Comparison of ENCODE assay signal across 8 cellular contexts in the genomic region with DNA sequence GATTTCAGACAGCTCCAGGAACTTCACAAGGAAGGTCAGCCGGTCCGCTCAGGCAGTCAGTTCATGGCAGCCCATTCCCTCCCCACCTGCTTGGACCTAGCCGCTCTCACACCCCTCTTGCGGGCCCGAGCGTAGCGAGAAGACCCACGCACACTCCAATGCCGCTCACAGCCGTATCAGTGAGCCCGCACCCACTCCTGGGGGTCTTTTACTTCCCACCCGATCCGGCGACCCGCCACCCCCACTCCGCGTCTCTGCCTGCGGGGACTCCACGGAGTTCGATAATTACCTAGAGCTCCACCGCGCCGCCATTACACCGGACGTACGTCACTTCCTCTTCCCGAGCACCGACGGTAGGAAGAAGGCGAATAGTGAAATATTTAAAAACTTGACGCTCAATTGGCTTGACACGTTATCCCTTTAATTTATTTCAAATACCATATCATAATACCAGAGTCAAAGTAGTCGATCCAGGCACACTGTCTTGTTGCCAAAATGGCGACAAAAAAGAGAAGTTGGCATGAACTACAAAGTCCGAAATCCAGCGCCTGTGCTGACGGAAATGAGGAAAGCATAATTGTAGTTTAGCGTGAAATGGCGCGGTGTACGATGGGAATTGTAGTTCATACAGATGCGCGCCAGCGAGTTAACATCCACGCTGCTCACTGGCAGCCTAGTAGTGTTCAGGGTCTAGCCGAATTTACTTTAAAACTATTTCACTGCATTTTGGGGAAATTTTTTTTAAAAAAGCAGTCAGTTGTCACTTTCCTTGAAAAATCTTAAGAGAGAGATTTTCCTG. TPM values are rescaled to one million over a fixed set of nuclear protein-coding genes. Genes with fewer than 3 reads are reported as not detected.
DNase-seq lines count a peak whose midpoint lies in the region; ATAC-seq and TF ChIP-seq lines count a peak whose summit lies in the region.

CWC22 (minus strand) TSS at position 517 of the 799 bp plus-strand sequence. CDS start 13,956 bp downstream, outside the sequence.

- H3K4me1 Mint-ChIP-seq in activated T-helper 2 cell treated with anti-CD3 and anti-CD28 coated beads, Interferon-gamma antibody, Interleukin-2, Interleukin-4, amounts not matched to agents 10 μg/mL and 5 μg/mL and 100 μg/mL, durations not matched to agents 14 hours and 24 hours and 36 hours (ENCODE audit: low read depth) = peaks cover 18% of the 10 kb centered on the region
- peaks cover 19 to 48% (median 47%) of the 10 kb centered on the region in 4 donors for H3K4me1 Mint-ChIP-seq in naive thymus-derived CD8-positive, alpha-beta T cell

- POLR2A ChIA-PET in naive thymus-derived CD8-positive, alpha-beta T cell (lab: Charles Lee) = interaction anchor here (0.6 to 1.3 kb wide), 2 partner anchors 9 to 973 kb away, joined by 3 to 5 read pairs; partner anchors contain the start of gene UBE2E3

- no peaks in the 10 kb centered on the region for H3K9me3 ChIP-seq in RWPE2 (ENCODE audit: severe bottlenecking)

- peaks cover 11% of the 10 kb centered on the region for H3K4me1 ChIP-seq in RWPE2 (ENCODE audit: insufficient read depth, poor library complexity, severe bottlenecking)

- H3K4me3 Mint-ChIP-seq in activated T-helper 2 cell treated with anti-CD3 and anti-CD28 coated beads, Interferon-gamma antibody, Interleukin-2, Interleukin-4, amounts not matched to agents 10 μg/mL and 5 μg/mL and 100 μg/mL, durations not matched to agents 14 hours and 24 hours and 36 hours (ENCODE audit: low read depth) = peak within 1 kb of the TSS; percentile 98
- peak within 1 kb of the TSS; percentile 90 to 100 (median 96) for H3K4me3 Mint-ChIP-seq in naive thymus-derived CD8-positive, alpha-beta T cell

- TF ChIP-seq CTCF in RWPE2 (IDR thresholded peaks at IDR 0.05; ENCODE audit: poor library complexity, severe bottlenecking) (no peak), fibroblast of mammary gland (conservative IDR thresholded peaks at IDR 0.05; ENCODE audit: control insufficient read depth, insufficient read depth, low read depth, low read length) (no peak)

- H3K36me3 ChIP-seq in RWPE2 (ENCODE audit: low read depth) = no peaks in the 10 kb centered on the region; the same call in 1 of the 2 replicates

- H3K36me3 Mint-ChIP-seq in activated T-helper 2 cell treated with anti-CD3 and anti-CD28 coated beads, Interferon-gamma antibody, Interleukin-2, Interleukin-4, amounts not matched to agents 10 μg/mL and 5 μg/mL and 100 μg/mL, durations not matched to agents 14 hours and 24 hours and 36 hours (ENCODE audit: low read depth) = peaks cover 7% of the 10 kb centered on the region
- H3K36me3 Mint-ChIP-seq in naive thymus-derived CD8-positive, alpha-beta T cell = peaks cover 0 to 4% (median 2%) of the 10 kb centered on the region in 3 donors

- no peaks in the 10 kb centered on the region for H3K9me3 Mint-ChIP-seq in activated T-helper 2 cell treated with anti-CD3 and anti-CD28 coated beads, Interferon-gamma antibody, Interleukin-2, Interleukin-4, amounts not matched to agents 10 μg/mL and 5 μg/mL and 100 μg/mL, durations not matched to agents 14 hours and 24 hours and 36 hours
- H3K9me3 Mint-ChIP-seq in naive thymus-derived CD8-positive, alpha-beta T cell = no peaks in the 10 kb centered on the region

- peak; percentile 91 for ATAC-seq in RWPE2 (ENCODE audit: low read depth)
- ATAC-seq in naive thymus-derived CD8-positive, alpha-beta T cell = peak; percentile 94 to 95

- no peaks in the 10 kb centered on the region for H3K27me3 Mint-ChIP-seq in activated T-helper 2 cell treated with anti-CD3 and anti-CD28 coated beads, Interferon-gamma antibody, Interleukin-2, Interleukin-4, amounts not matched to agents 10 μg/mL and 5 μg/mL and 100 μg/mL, durations not matched to agents 14 hours and 24 hours and 36 hours (ENCODE audit: low read depth)
- H3K27me3 Mint-ChIP-seq in naive thymus-derived CD8-positive, alpha-beta T cell = no peaks in the 10 kb centered on the region

- DNase-seq in EH (ENCODE audit: low read depth) (peak; percentile 90), H4 (ENCODE audit: low spot score) (peak; percentile 92), LoVo (ENCODE audit: low spot score) (peak; percentile 91), RWPE2 (ENCODE audit: low spot score) (peak; percentile 72), fibroblast of mammary gland (ENCODE audit: low read depth) (peak; percentile 91)
- DNase-seq in activated T-helper 2 cell treated with anti-CD3 and anti-CD28 coated beads, Interferon-gamma antibody, Interleukin-2, Interleukin-4, amounts not matched to agents 10 μg/mL and 5 μg/mL and 100 μg/mL, durations not matched to agents 14 hours and 24 hours and 36 hours (ENCODE audit: low spot score) = peak; percentile 81
- DNase-seq in naive thymus-derived CD8-positive, alpha-beta T cell = peak; percentile 63 to 93 (median 88)
- peak; percentile 72 to 93 (median 88) for DNase-seq in stimulated activated naive CD4-positive, alpha-beta T cell (lab: John Stamatoyannopoulos, UW)

- H3K27me3 ChIP-seq in RWPE2 (ENCODE audit: insufficient read depth, poor library complexity, severe bottlenecking) = no peaks in the 10 kb centered on the region

- H3K4me3 ChIP-seq in RWPE2 (ENCODE audit: severe bottlenecking) (peak within 1 kb of the TSS; percentile 98), fibroblast of mammary gland (ENCODE audit: control insufficient read depth, low read depth, low read length) (peak within 1 kb of the TSS; percentile 97)

- intact Hi-C loops in activated T-helper 2 cell treated with anti-CD3 and anti-CD28 coated beads, Interferon-gamma antibody, Interleukin-2, Interleukin-4, amounts not matched to agents 10 μg/mL and 5 μg/mL and 100 μg/mL, durations not matched to agents 14 hours and 24 hours and 36 hours (cut with micrococcal nuclease) = loop anchor here (5.0 kb wide), 1 partner anchor 1895 kb away; the partner anchor contains the start of gene RBM45

- H3K27ac Mint-ChIP-seq in activated T-helper 2 cell treated with anti-CD3 and anti-CD28 coated beads, Interferon-gamma antibody, Interleukin-2, Interleukin-4, amounts not matched to agents 10 μg/mL and 5 μg/mL and 100 μg/mL, durations not matched to agents 14 hours and 24 hours and 36 hours = peak within 1 kb of the TSS; percentile 94
- peak within 1 kb of the TSS; percentile 98 to 100 (median 100) for H3K27ac Mint-ChIP-seq in naive thymus-derived CD8-positive, alpha-beta T cell

- H3K27ac ChIP-seq in RWPE2 (ENCODE audit: poor library complexity, severe bottlenecking) = peak within 1 kb of the TSS; percentile 63

RNA-seq across cellular contexts. Expression of gene CWC22, which starts in this region (rescaled TPM):
- 8.9 and 10.2 TPM in 2 replicates for total RNA-seq in H4 (2014; rRNA removed; shearing (Covaris generic))
- total RNA-seq in activated T-helper 2 cell treated with anti-CD3 and anti-CD28 coated beads, Interferon-gamma antibody, Interleukin-2, Interleukin-4, amounts not matched to agents 10 μg/mL and 5 μg/mL and 100 μg/mL, durations not matched to agents 14 hours and 24 hours and 36 hours = 27.6 and 27.8 TPM in 2 replicates
- total RNA-seq in naive thymus-derived CD8-positive, alpha-beta T cell = 10 to 100 TPM; 31.3 to 31.4 TPM
- polyA plus RNA-seq in naive thymus-derived CD8-positive, alpha-beta T cell = 10 to 100 TPM; 18.9 to 34.4 (median 25.9) TPM

Comparison
In these comparisons a context has a peak if more than half of its experiments do, and no peak if none do; other contexts are left out.
1. Peak in every context shown above with its lines: DNase-seq, ATAC-seq, H3K4me3 ChIP-seq and H3K27ac ChIP-seq.